In the genomic region with DNA sequence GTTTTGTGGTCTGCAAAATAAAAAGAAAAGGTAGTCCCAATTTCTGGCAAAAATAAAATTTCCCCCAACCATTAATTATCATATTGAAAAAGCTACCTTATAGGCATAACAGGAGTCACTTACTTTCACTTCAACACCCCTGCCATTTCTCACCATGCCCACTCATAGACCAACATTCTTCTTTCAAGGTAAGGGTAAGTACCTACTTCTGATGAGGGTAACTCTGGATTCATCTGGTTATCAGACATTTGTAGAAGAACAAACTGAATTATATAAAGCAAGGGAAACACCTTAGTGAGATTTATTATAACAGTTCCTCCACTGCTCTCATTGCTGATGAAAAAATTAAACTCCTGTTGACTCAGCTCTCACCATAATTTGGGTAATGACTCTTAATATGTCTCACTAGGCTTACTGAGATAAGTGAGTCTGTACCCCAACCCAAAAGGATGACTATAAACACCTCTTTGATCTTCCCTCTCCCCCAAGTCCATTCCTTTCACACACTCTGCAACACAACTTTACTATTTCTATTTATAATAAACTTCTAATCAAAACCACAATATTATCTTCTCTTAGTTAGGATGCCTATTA, we compare ENCODE assay signal across 19 cellular contexts.
DNase-seq lines count a peak whose midpoint lies in the region; ATAC-seq and TF ChIP-seq lines count a peak whose summit lies in the region.
"Had no signal": no experiment of that assay in that cellular context is flagged by ENCODE, and none has a peak within 500 bp of the region (broad histone marks: within the 10 kb centered on the region; RNA-seq: fewer than 3 reads in every experiment).

No MANE protein-coding gene starts in this region.

- no peaks in the 10 kb centered on the region for H3K27me3 ChIP-seq in heart left ventricle
- H3K27me3 ChIP-seq: BE2C; BLaER1 treated with 17β-estradiol and CSF1 and Interleukin-3, amounts not matched to agents 10 nM and 100 nM had no signal

- no peaks in the 10 kb centered on the region for H3K4me1 ChIP-seq in heart left ventricle
- H3K4me1 ChIP-seq: A549; BE2C; BLaER1 treated with 17β-estradiol and CSF1 and Interleukin-3, amounts not matched to agents 10 nM and 100 nM; HAP-1 had no signal

- peaks cover 8% of the 10 kb centered on the region for H3K36me3 Mint-ChIP-seq in activated CD8-positive, alpha-beta T cell treated with anti-CD3 and anti-CD28 coated beads for 36 hours (ENCODE audit: low read depth)
- peaks cover 15% of the 10 kb centered on the region for H3K36me3 Mint-ChIP-seq in activated CD8-positive, alpha-beta T cell treated with anti-CD3 and anti-CD28 coated beads, Interleukin-2, amount 10 ng/mL, durations not matched to agents 7 days and 5 days (ENCODE audit: low read depth)
- H3K36me3 Mint-ChIP-seq in activated naive CD8-positive, alpha-beta T cell treated with anti-CD3 and anti-CD28 coated beads, Interleukin-2, amount 50 U/mL, for 24 hours (ENCODE audit: low read depth) = peaks cover 11% of the 10 kb centered on the region
- H3K36me3 Mint-ChIP-seq in activated naive CD8-positive, alpha-beta T cell treated with anti-CD3 and anti-CD28 coated beads for 36 hours = peaks cover 30% of the 10 kb centered on the region
- H3K36me3 Mint-ChIP-seq: CD14-positive monocyte had no signal

- H3K27ac ChIP-seq in heart left ventricle = no peak overlapping the region
- H3K27ac ChIP-seq: A549; BLaER1 treated with 17β-estradiol and CSF1 and Interleukin-3, amounts not matched to agents 10 nM and 100 nM had no signal

- H3K4me1 Mint-ChIP-seq in activated CD8-positive, alpha-beta T cell treated with anti-CD3 and anti-CD28 coated beads for 36 hours (ENCODE audit: low read depth) = peaks cover 5% of the 10 kb centered on the region
- no peaks in the 10 kb centered on the region for H3K4me1 Mint-ChIP-seq in activated CD8-positive, alpha-beta T cell treated with anti-CD3 and anti-CD28 coated beads, Interleukin-2, amount 10 ng/mL, durations not matched to agents 7 days and 5 days (ENCODE audit: low read depth)
- H3K4me1 Mint-ChIP-seq in activated naive CD8-positive, alpha-beta T cell treated with anti-CD3 and anti-CD28 coated beads, Interleukin-2, amount 50 U/mL, for 24 hours = peaks cover 7% of the 10 kb centered on the region
- peaks cover 7% of the 10 kb centered on the region for H3K4me1 Mint-ChIP-seq in activated naive CD8-positive, alpha-beta T cell treated with anti-CD3 and anti-CD28 coated beads for 36 hours
- peaks cover 11% of the 10 kb centered on the region for H3K4me1 Mint-ChIP-seq in stimulated activated naive CD8-positive, alpha-beta T cell treated with anti-CD3 and anti-CD28 coated beads, Interleukin-15, amount 100 ng/mL, for 72 hours
- H3K4me1 Mint-ChIP-seq: CD14-positive monocyte; CD8-positive, alpha-beta memory T cell had no signal

- peaks cover 3% of the 10 kb centered on the region for H3K9me3 Mint-ChIP-seq in activated CD8-positive, alpha-beta T cell treated with anti-CD3 and anti-CD28 coated beads for 36 hours
- H3K9me3 Mint-ChIP-seq in activated CD8-positive, alpha-beta T cell treated with anti-CD3 and anti-CD28 coated beads, Interleukin-2, amount 10 ng/mL, durations not matched to agents 7 days and 5 days (ENCODE audit: insufficient read depth) = peaks cover 2% of the 10 kb centered on the region
- peaks cover 6% of the 10 kb centered on the region for H3K9me3 Mint-ChIP-seq in activated naive CD8-positive, alpha-beta T cell treated with anti-CD3 and anti-CD28 coated beads, Interleukin-2, amount 50 U/mL, for 24 hours
- H3K9me3 Mint-ChIP-seq in activated naive CD8-positive, alpha-beta T cell treated with anti-CD3 and anti-CD28 coated beads for 36 hours = peaks cover 3% of the 10 kb centered on the region
- peaks cover 5 to 16% of the 10 kb centered on the region in 2 donors for H3K9me3 Mint-ChIP-seq in stimulated activated naive CD8-positive, alpha-beta T cell treated with anti-CD3 and anti-CD28 coated beads, Interleukin-15, amount 100 ng/mL, for 72 hours
- H3K9me3 Mint-ChIP-seq: CD4-positive, alpha-beta T cell; HFFc6 had no signal

- POLR2A ChIA-PET in activated CD8-positive, alpha-beta T cell treated with anti-CD3 and anti-CD28 coated beads for 36 hours (lab: Charles Lee) = no interaction called here
- POLR2A ChIA-PET in activated CD8-positive, alpha-beta T cell treated with anti-CD3 and anti-CD28 coated beads, Interleukin-2, amount 10 ng/mL, durations not matched to agents 7 days and 5 days (lab: Charles Lee) = no interaction called here

- H3K36me3 ChIP-seq in heart left ventricle = no peaks in the 10 kb centered on the region
- H3K36me3 ChIP-seq: BE2C; BLaER1 treated with 17β-estradiol and CSF1 and Interleukin-3, amounts not matched to agents 10 nM and 100 nM; HAP-1 had no signal

- CTCF ChIA-PET in activated CD8-positive, alpha-beta T cell treated with anti-CD3 and anti-CD28 coated beads for 36 hours (lab: Charles Lee) = interaction anchor here (0.7 kb wide), 1 partner anchor 12 kb away, joined by 3 read pairs; no protein-coding TSS in a partner anchor
- CTCF ChIA-PET in activated CD8-positive, alpha-beta T cell treated with anti-CD3 and anti-CD28 coated beads, Interleukin-2, amount 10 ng/mL, durations not matched to agents 7 days and 5 days (lab: Charles Lee) = no interaction called here

- DNase-seq in activated CD8-positive, alpha-beta T cell treated with anti-CD3 and anti-CD28 coated beads for 36 hours = no peak
- no peak for DNase-seq in activated CD8-positive, alpha-beta T cell treated with anti-CD3 and anti-CD28 coated beads, Interleukin-2, amount 10 ng/mL, durations not matched to agents 7 days and 5 days
- no peak for DNase-seq in activated naive CD8-positive, alpha-beta T cell treated with anti-CD3 and anti-CD28 coated beads, Interleukin-2, amount 50 U/mL, for 24 hours
- no peak for DNase-seq in activated naive CD8-positive, alpha-beta T cell treated with anti-CD3 and anti-CD28 coated beads for 36 hours
- DNase-seq in stimulated activated naive CD8-positive, alpha-beta T cell treated with anti-CD3 and anti-CD28 coated beads, Interleukin-15, amount 100 ng/mL, for 72 hours = peak in 1 of 2 donors; percentile 34
- DNase-seq in heart left ventricle = no peak
- DNase-seq: 8988T; ACHN; AML-193; BE2C; CD4-positive, alpha-beta T cell; CD8-positive, alpha-beta memory T cell; DND-41; GOT3; HFFc6 had no signal

- H3K27me3 Mint-ChIP-seq in activated CD8-positive, alpha-beta T cell treated with anti-CD3 and anti-CD28 coated beads for 36 hours = no peaks in the 10 kb centered on the region
- no peaks in the 10 kb centered on the region for H3K27me3 Mint-ChIP-seq in activated CD8-positive, alpha-beta T cell treated with anti-CD3 and anti-CD28 coated beads, Interleukin-2, amount 10 ng/mL, durations not matched to agents 7 days and 5 days (ENCODE audit: low read depth)
- H3K27me3 Mint-ChIP-seq in activated naive CD8-positive, alpha-beta T cell treated with anti-CD3 and anti-CD28 coated beads, Interleukin-2, amount 50 U/mL, for 24 hours = no peaks in the 10 kb centered on the region
- no peaks in the 10 kb centered on the region for H3K27me3 Mint-ChIP-seq in activated naive CD8-positive, alpha-beta T cell treated with anti-CD3 and anti-CD28 coated beads for 36 hours
- H3K27me3 Mint-ChIP-seq in stimulated activated naive CD8-positive, alpha-beta T cell treated with anti-CD3 and anti-CD28 coated beads, Interleukin-15, amount 100 ng/mL, for 72 hours = no peaks in the 10 kb centered on the region
- H3K27me3 Mint-ChIP-seq: CD4-positive, alpha-beta T cell; CD8-positive, alpha-beta memory T cell had no signal

- no peaks in the 10 kb centered on the region for H3K9me3 ChIP-seq in heart left ventricle
- H3K9me3 ChIP-seq: A549; BE2C; BLaER1 treated with 17β-estradiol and CSF1 and Interleukin-3, amounts not matched to agents 10 nM and 100 nM; HAP-1 had no signal

- no peak overlapping the region for H3K4me3 Mint-ChIP-seq in activated CD8-positive, alpha-beta T cell treated with anti-CD3 and anti-CD28 coated beads for 36 hours
- no peak overlapping the region for H3K4me3 Mint-ChIP-seq in activated CD8-positive, alpha-beta T cell treated with anti-CD3 and anti-CD28 coated beads, Interleukin-2, amount 10 ng/mL, durations not matched to agents 7 days and 5 days
- no peak overlapping the region for H3K4me3 Mint-ChIP-seq in activated naive CD8-positive, alpha-beta T cell treated with anti-CD3 and anti-CD28 coated beads, Interleukin-2, amount 50 U/mL, for 24 hours
- H3K4me3 Mint-ChIP-seq in activated naive CD8-positive, alpha-beta T cell treated with anti-CD3 and anti-CD28 coated beads for 36 hours = no peak overlapping the region
- H3K4me3 Mint-ChIP-seq in stimulated activated naive CD8-positive, alpha-beta T cell treated with anti-CD3 and anti-CD28 coated beads, Interleukin-15, amount 100 ng/mL, for 72 hours = peak overlapping the region in 1 of 2 donors; percentile 10
- H3K4me3 Mint-ChIP-seq: CD14-positive monocyte; CD4-positive, alpha-beta T cell; CD8-positive, alpha-beta memory T cell; HFFc6 had no signal

- TF ChIP-seq CTCF in activated CD8-positive, alpha-beta T cell treated with anti-CD3 and anti-CD28 coated beads for 36 hours (IDR thresholded peaks at IDR 0.05) = no peak
- TF ChIP-seq CTCF in heart left ventricle (IDR thresholded peaks at IDR 0.05) = no peak

- intact Hi-C loops in activated CD8-positive, alpha-beta T cell treated with anti-CD3 and anti-CD28 coated beads for 36 hours (cut with micrococcal nuclease) = no loop called here
- intact Hi-C loops in heart left ventricle (cut with DNase I) = no loop called here

- H3K27ac Mint-ChIP-seq in activated CD8-positive, alpha-beta T cell treated with anti-CD3 and anti-CD28 coated beads for 36 hours = no peak overlapping the region
- H3K27ac Mint-ChIP-seq in activated CD8-positive, alpha-beta T cell treated with anti-CD3 and anti-CD28 coated beads, Interleukin-2, amount 10 ng/mL, durations not matched to agents 7 days and 5 days = no peak overlapping the region
- no peak overlapping the region for H3K27ac Mint-ChIP-seq in activated naive CD8-positive, alpha-beta T cell treated with anti-CD3 and anti-CD28 coated beads, Interleukin-2, amount 50 U/mL, for 24 hours
- no peak overlapping the region for H3K27ac Mint-ChIP-seq in activated naive CD8-positive, alpha-beta T cell treated with anti-CD3 and anti-CD28 coated beads for 36 hours
- peak overlapping the region in 1 of 2 donors; percentile 57 for H3K27ac Mint-ChIP-seq in stimulated activated naive CD8-positive, alpha-beta T cell treated with anti-CD3 and anti-CD28 coated beads, Interleukin-15, amount 100 ng/mL, for 72 hours
- H3K27ac Mint-ChIP-seq: CD14-positive monocyte; CD4-positive, alpha-beta T cell; CD8-positive, alpha-beta memory T cell; HFFc6 had no signal

- TF ChIP-seq POLR2A in heart left ventricle (IDR thresholded peaks at IDR 0.05) = no peak

- peak; percentile 85 for ATAC-seq in activated CD8-positive, alpha-beta T cell treated with anti-CD3 and anti-CD28 coated beads for 36 hours
- ATAC-seq in activated CD8-positive, alpha-beta T cell treated with anti-CD3 and anti-CD28 coated beads, Interleukin-2, amount 10 ng/mL, durations not matched to agents 7 days and 5 days = no peak
- ATAC-seq in activated naive CD8-positive, alpha-beta T cell treated with anti-CD3 and anti-CD28 coated beads, Interleukin-2, amount 50 U/mL, for 24 hours = peak; percentile 78
- peak; percentile 97 for ATAC-seq in stimulated activated naive CD8-positive, alpha-beta T cell treated with anti-CD3 and anti-CD28 coated beads, Interleukin-15, amount 100 ng/mL, for 72 hours
- ATAC-seq in heart left ventricle = no peak
- ATAC-seq: A549 had no signal

- no peak overlapping the region for H3K4me3 ChIP-seq in heart left ventricle
- H3K4me3 ChIP-seq: A549; BLaER1 treated with 17β-estradiol and CSF1 and Interleukin-3, amounts not matched to agents 10 nM and 100 nM; HAP-1 had no signal

Comparison
In these comparisons a context has a peak if more than half of its experiments do, and no peak if none do; other contexts are left out.
1. ATAC-seq: peak in activated CD8-positive, alpha-beta T cell treated with anti-CD3 and anti-CD28 coated beads for 36 hours (single experiment), activated naive CD8-positive, alpha-beta T cell treated with anti-CD3 and anti-CD28 coated beads, Interleukin-2, amount 50 U/mL, for 24 hours (single experiment) and stimulated activated naive CD8-positive, alpha-beta T cell treated with anti-CD3 and anti-CD28 coated beads, Interleukin-15, amount 100 ng/mL, for 72 hours (single experiment); none in activated CD8-positive, alpha-beta T cell treated with anti-CD3 and anti-CD28 coated beads, Interleukin-2, amount 10 ng/mL, durations not matched to agents 7 days and 5 days (single experiment) and heart left ventricle (0 of 4).